Comparison of ENCODE assay signal across 1 cellular context in genomic region chr14:91363776-91364523, GRCh38.
TF ChIP-seq lines count a peak whose summit lies in the region.

No MANE protein-coding gene starts in this region.

TF ChIP-seq in GM12878, 131 proteins besides CTCF, POLR2A, EP300 and RAD21 (continued from another document and continues in another):
- TF ChIP-seq MAX (IDR thresholded peaks at IDR 0.05; ENCODE audit: low read depth, low read length) (peak; percentile 87; the same call in 1 of the 2 replicates), STAT1 (conservative IDR thresholded peaks at IDR 0.05) (no peak), ZNF592 (IDR thresholded peaks at IDR 0.05) (no peak), ZNF24 (IDR thresholded peaks at IDR 0.05) (peak; percentile 18; the same call in 1 of the 2 replicates), USF1 (IDR thresholded peaks at IDR 0.05; ENCODE audit: borderline replicate concordance, extremely low read length, insufficient read depth, low read depth, low read length) (peak; percentile 44), BMI1 (IDR thresholded peaks at IDR 0.05; ENCODE audit: borderline replicate concordance) (peak; percentile 79), E2F8 (IDR thresholded peaks at IDR 0.05; ENCODE audit: low read depth, partially characterized antibody) (no peak), GATAD2B (conservative IDR thresholded peaks at IDR 0.05; ENCODE audit: low read depth) (peak; percentile 86), TARDBP (IDR thresholded peaks at IDR 0.05; ENCODE audit: borderline replicate concordance) (no peak; the same call in 1 of the 2 replicates), NR2F1 (conservative IDR thresholded peaks at IDR 0.05) (peak; percentile 89; the same call in 1 of the 2 replicates), CUX1 (IDR thresholded peaks at IDR 0.05; ENCODE audit: insufficient replicate concordance, low read depth, low read length) (no peak), SUPT20H (IDR thresholded peaks at IDR 0.05; ENCODE audit: borderline replicate concordance, control insufficient read depth, low read depth, low read length) (no peak), CBX5 (IDR thresholded peaks at IDR 0.05; ENCODE audit: low read depth) (no peak), USF2 (IDR thresholded peaks at IDR 0.05; ENCODE audit: borderline replicate concordance, low read depth, low read length) (peak; percentile 26; the same call in 1 of the 2 replicates), IRF5 (IDR thresholded peaks at IDR 0.05; ENCODE audit: borderline replicate concordance) (no peak), KLF5 (IDR thresholded peaks at IDR 0.05; ENCODE audit: partially characterized antibody) (peak; percentile 76), IRF3 (IDR thresholded peaks at IDR 0.05) (no peak), ZNF274 (IDR thresholded peaks at IDR 0.05; ENCODE audit: insufficient read depth, insufficient read length) (no peak), ATF7 (IDR thresholded peaks at IDR 0.05; ENCODE audit: low read depth) (peak; percentile 73), FOXM1 (IDR thresholded peaks at IDR 0.05; ENCODE audit: low read depth, low read length) (no peak), BCL3 (IDR thresholded peaks at IDR 0.05; ENCODE audit: borderline replicate concordance, insufficient read depth, low read depth, low read length, poor library complexity, severe bottlenecking) (peak; percentile 84), BCLAF1 (IDR thresholded peaks at IDR 0.05) (no peak), SUZ12 (IDR thresholded peaks at IDR 0.05; ENCODE audit: unreplicated experiment) (no peak), RFX5 (IDR thresholded peaks at IDR 0.05; ENCODE audit: low read depth, low read length) (no peak), POU2F2 (IDR thresholded peaks at IDR 0.05; ENCODE audit: borderline replicate concordance, low read depth, low read length) (peak; percentile 81; the same call in 2 of the 3 replicates), PKNOX1 (IDR thresholded peaks at IDR 0.05) (peak; percentile 85), IKZF1 (conservative IDR thresholded peaks at IDR 0.05) (peak; percentile 95), CHD4 (IDR thresholded peaks at IDR 0.05) (no peak), KAT2A (conservative IDR thresholded peaks at IDR 0.05; ENCODE audit: control insufficient read depth, low read depth, low read length) (no peak), MTA3 (IDR thresholded peaks at IDR 0.05; ENCODE audit: borderline replicate concordance, low read length) (no peak)
